ENCODE assay signal across 11 cellular contexts in genomic region chr6:17265570-17265969, GRCh38.
"Had no signal": no experiment of that assay in that cellular context is flagged by ENCODE, and none has a peak within 500 bp of the region (broad histone marks: within the 10 kb centered on the region; RNA-seq: fewer than 3 reads in every experiment).

No MANE protein-coding gene starts in this region.

- FAIRE-seq: H1, H54 had no signal

- H3K36me3 ChIP-seq: HAP-1 had no signal

- H2AFZ ChIP-seq: GM23248, GM23338 had no signal

- H3K4me1 ChIP-seq: HAP-1 had no signal

- H3K9ac ChIP-seq: GM23248 had no signal

- DNase-seq: GM23248, GOT3, H7, H9, HCEC 1CT, HFFc6 had no signal

- H3K27ac ChIP-seq: GM23248 had no signal

- H3K4me2 ChIP-seq: GM23338 had no signal

- H3K9me3 ChIP-seq: HAP-1 had no signal

- ATAC-seq: GM23338, HCT116 had no signal

- H3K4me3 ChIP-seq: GM23248, GM23338, HAP-1 had no signal
